Comparison of ENCODE assay signal across 18 cellular contexts in genomic region chr11:61837411-61838005, GRCh38. TPM values are rescaled to one million over a fixed set of nuclear protein-coding genes. Genes with fewer than 3 reads are reported as not detected.
DNase-seq lines count a peak whose midpoint lies in the region; ATAC-seq and TF ChIP-seq lines count a peak whose summit lies in the region.
"Had no signal": no experiment of that assay in that cellular context is flagged by ENCODE, and none has a peak within 500 bp of the region (broad histone marks: within the 10 kb centered on the region; RNA-seq: fewer than 3 reads in every experiment).

No MANE protein-coding gene starts in this region.

- H3K4me1 ChIP-seq in Loucy (ENCODE audit: insufficient read depth, low read length, poor library complexity, severe bottlenecking), result peaks cover 47% of the 10 kb centered on the region
- H3K4me1 ChIP-seq: SJSA1 had no signal

- DNase-seq in activated CD4-positive, alpha-beta T cell treated with anti-CD3 and anti-CD28 coated beads, Interleukin-2, amount 10 ng/mL, durations not matched to agents 24 days and 14 days, result no peak
- DNase-seq in activated CD4-positive, alpha-beta T cell treated with anti-CD3 and anti-CD28 coated beads, Interleukin-2, amount 50 U/mL, for 4 hours, result no peak
- peak; percentile 68 for DNase-seq in posterior vena cava (ENCODE audit: low spot score)
- no peak for DNase-seq in AML-193 (lab: John Stamatoyannopoulos, UW)
- DNase-seq: CD4-positive, CD25-positive, alpha-beta regulatory T cell; DMS53; GOT3; HFFc6; Karpas-422; NCI-H1417 treated with DMSO at 0.1 percent for 48 hours; NCI-H2029; NCI-H510A; NCI-H82 had no signal

- no peaks in the 10 kb centered on the region for H3K27me3 ChIP-seq in Loucy (ENCODE audit: insufficient read depth, low read length, poor library complexity, severe bottlenecking)
- H3K27me3 ChIP-seq: SJSA1 had no signal

- H3K27me3 Mint-ChIP-seq in activated CD4-positive, alpha-beta T cell treated with anti-CD3 and anti-CD28 coated beads, Interleukin-2, amount 10 ng/mL, durations not matched to agents 24 days and 14 days, result no peaks in the 10 kb centered on the region
- H3K27me3 Mint-ChIP-seq in dendritic cell treated with granulocyte-macrophage colony-stimulating factor and Interleukin-4, amounts not matched to agents 40 ng/mL and 50 ng/mL, for 4 days, result no peaks in the 10 kb centered on the region

- peaks cover 46% of the 10 kb centered on the region for H3K4me1 Mint-ChIP-seq in activated CD4-positive, alpha-beta T cell treated with anti-CD3 and anti-CD28 coated beads, Interleukin-2, amount 10 ng/mL, durations not matched to agents 24 days and 14 days
- peaks cover 38% of the 10 kb centered on the region for H3K4me1 Mint-ChIP-seq in dendritic cell treated with granulocyte-macrophage colony-stimulating factor and Interleukin-4, amounts not matched to agents 40 ng/mL and 50 ng/mL, for 4 days (ENCODE audit: low read depth)

- no peak overlapping the region for H3K4me3 Mint-ChIP-seq in activated CD4-positive, alpha-beta T cell treated with anti-CD3 and anti-CD28 coated beads, Interleukin-2, amount 10 ng/mL, durations not matched to agents 24 days and 14 days
- H3K4me3 Mint-ChIP-seq in dendritic cell treated with granulocyte-macrophage colony-stimulating factor and Interleukin-4, amounts not matched to agents 40 ng/mL and 50 ng/mL, for 4 days, result no peak overlapping the region
- H3K4me3 Mint-ChIP-seq: CD4-positive, CD25-positive, alpha-beta regulatory T cell; HFFc6 had no signal

- peak overlapping the region; percentile 81 for H3K4me2 ChIP-seq in Loucy (ENCODE audit: low read depth, low read length, poor library complexity, severe bottlenecking)

- H3K4me3 ChIP-seq in Loucy (ENCODE audit: low read length, poor library complexity, severe bottlenecking), result peak overlapping the region; percentile 9
- H3K4me3 ChIP-seq: SJSA1 had no signal

- H3K9me3 ChIP-seq in Loucy (ENCODE audit: insufficient read depth, low read depth, low read length), result no peaks in the 10 kb centered on the region
- H3K9me3 ChIP-seq: SJSA1 had no signal

- intact Hi-C loops in activated CD4-positive, alpha-beta T cell treated with anti-CD3 and anti-CD28 coated beads, Interleukin-2, amount 10 ng/mL, durations not matched to agents 24 days and 14 days (cut with micrococcal nuclease), result no loop called here
- intact Hi-C loops in dendritic cell treated with granulocyte-macrophage colony-stimulating factor and Interleukin-4, amounts not matched to agents 40 ng/mL and 50 ng/mL, for 4 days (cut with micrococcal nuclease), result no loop called here
- intact Hi-C loops in posterior vena cava (cut with DNase I), result no loop called here

- peaks cover 78% of the 10 kb centered on the region for H3K79me2 ChIP-seq in Loucy (ENCODE audit: insufficient read depth, low read length)

- H3K9ac ChIP-seq in Loucy (ENCODE audit: low read depth, low read length, poor library complexity, severe bottlenecking), result peak overlapping the region; percentile 93

- peaks cover 28% of the 10 kb centered on the region for H3F3A ChIP-seq in Loucy (ENCODE audit: low read depth)

- H4K20me1 ChIP-seq in Loucy (ENCODE audit: insufficient read depth, low read length, poor library complexity, severe bottlenecking), result peaks cover 16% of the 10 kb centered on the region

- ATAC-seq in GM18870 (IDR thresholded peaks at IDR 0.05; ENCODE audit: unreplicated experiment), result no peak
- ATAC-seq in HG03378 (IDR thresholded peaks at IDR 0.05; ENCODE audit: unreplicated experiment), result no peak

- peaks cover 57% of the 10 kb centered on the region for H3K36me3 Mint-ChIP-seq in activated CD4-positive, alpha-beta T cell treated with anti-CD3 and anti-CD28 coated beads, Interleukin-2, amount 10 ng/mL, durations not matched to agents 24 days and 14 days (ENCODE audit: low read depth)
- peaks cover 87% of the 10 kb centered on the region for H3K36me3 Mint-ChIP-seq in dendritic cell treated with granulocyte-macrophage colony-stimulating factor and Interleukin-4, amounts not matched to agents 40 ng/mL and 50 ng/mL, for 4 days (ENCODE audit: low read depth)
- H3K36me3 Mint-ChIP-seq: CD4-positive, CD25-positive, alpha-beta regulatory T cell had no signal

- H3K9me3 Mint-ChIP-seq in activated CD4-positive, alpha-beta T cell treated with anti-CD3 and anti-CD28 coated beads, Interleukin-2, amount 10 ng/mL, durations not matched to agents 24 days and 14 days, result no peaks in the 10 kb centered on the region
- H3K9me3 Mint-ChIP-seq in dendritic cell treated with granulocyte-macrophage colony-stimulating factor and Interleukin-4, amounts not matched to agents 40 ng/mL and 50 ng/mL, for 4 days, result no peaks in the 10 kb centered on the region
- H3K9me3 Mint-ChIP-seq: CD4-positive, CD25-positive, alpha-beta regulatory T cell; HFFc6 had no signal

- no peaks in the 10 kb centered on the region for H3K9me2 ChIP-seq in Loucy (replicated peaks; ENCODE audit: low read depth, low read length)

- H3K36me3 ChIP-seq in Loucy (ENCODE audit: insufficient read depth, low read length), result peaks cover 45% of the 10 kb centered on the region; the same call in 1 of the 2 replicates
- H3K36me3 ChIP-seq: SJSA1 had no signal

- H2AFZ ChIP-seq in Loucy (ENCODE audit: low read length), result no peak overlapping the region

- no peak for TF ChIP-seq CTCF in Loucy (conservative IDR thresholded peaks at IDR 0.05; ENCODE audit: low read length)

- peak overlapping the region; percentile 8 for H3K27ac Mint-ChIP-seq in activated CD4-positive, alpha-beta T cell treated with anti-CD3 and anti-CD28 coated beads, Interleukin-2, amount 10 ng/mL, durations not matched to agents 24 days and 14 days
- H3K27ac Mint-ChIP-seq in dendritic cell treated with granulocyte-macrophage colony-stimulating factor and Interleukin-4, amounts not matched to agents 40 ng/mL and 50 ng/mL, for 4 days, result peak overlapping the region; percentile 10
- H3K27ac Mint-ChIP-seq: CD4-positive, CD25-positive, alpha-beta regulatory T cell; HFFc6 had no signal

RNA-seq across cellular contexts. Expression of gene FADS2, which starts 9.4 kb away (rescaled TPM):
- 278 and 283 TPM in 2 replicates for total RNA-seq in activated CD4-positive, alpha-beta T cell treated with anti-CD3 and anti-CD28 coated beads, Interleukin-2, amount 10 ng/mL, durations not matched to agents 24 days and 14 days
- total RNA-seq in posterior vena cava, result 100 to 1,000 TPM in 1 of 2 donors, 10 to 100 TPM in 1; 60.3 to 123 TPM

RNA-seq across cellular contexts. Expression of gene FADS1, which starts 20.7 kb away (rescaled TPM):
- total RNA-seq in activated CD4-positive, alpha-beta T cell treated with anti-CD3 and anti-CD28 coated beads, Interleukin-2, amount 10 ng/mL, durations not matched to agents 24 days and 14 days, result 92.5 and 94.7 TPM in 2 replicates
- 10 to 100 TPM; 28.8 to 29.8 TPM for total RNA-seq in posterior vena cava

RNA-seq across cellular contexts. Expression of gene FEN1, which starts 44.8 kb away (rescaled TPM):
- total RNA-seq in activated CD4-positive, alpha-beta T cell treated with anti-CD3 and anti-CD28 coated beads, Interleukin-2, amount 10 ng/mL, durations not matched to agents 24 days and 14 days, result 144 and 152 TPM in 2 replicates
- 1 to 10 TPM; 4.6 to 6.0 TPM for total RNA-seq in posterior vena cava

RNA-seq across cellular contexts. Expression of gene TMEM258, which starts 45.1 kb away (rescaled TPM):
- 179 and 187 TPM in 2 replicates for total RNA-seq in activated CD4-positive, alpha-beta T cell treated with anti-CD3 and anti-CD28 coated beads, Interleukin-2, amount 10 ng/mL, durations not matched to agents 24 days and 14 days
- 10 to 100 TPM; 78.2 to 84.7 TPM for total RNA-seq in posterior vena cava

RNA-seq across cellular contexts. Expression of gene FADS3, which starts 53.8 kb away (rescaled TPM):
- 13.5 and 15.6 TPM in 2 replicates for total RNA-seq in activated CD4-positive, alpha-beta T cell treated with anti-CD3 and anti-CD28 coated beads, Interleukin-2, amount 10 ng/mL, durations not matched to agents 24 days and 14 days
- total RNA-seq in posterior vena cava, result 100 to 1,000 TPM in 1 of 2 donors, 10 to 100 TPM in 1; 83.0 to 106 TPM

Comparison
In these comparisons a context has a peak if more than half of its experiments do, and no peak if none do; other contexts are left out.
1. RNA of gene FEN1, which starts 44.8 kb away (total RNA-seq): 144 to 152 TPM in activated CD4-positive, alpha-beta T cell treated with anti-CD3 and anti-CD28 coated beads, Interleukin-2, amount 10 ng/mL, durations not matched to agents 24 days and 14 days; 4.6 to 6.0 TPM in posterior vena cava; every median in the first group is over 10 times any median in the second.